In the genomic region with DNA sequence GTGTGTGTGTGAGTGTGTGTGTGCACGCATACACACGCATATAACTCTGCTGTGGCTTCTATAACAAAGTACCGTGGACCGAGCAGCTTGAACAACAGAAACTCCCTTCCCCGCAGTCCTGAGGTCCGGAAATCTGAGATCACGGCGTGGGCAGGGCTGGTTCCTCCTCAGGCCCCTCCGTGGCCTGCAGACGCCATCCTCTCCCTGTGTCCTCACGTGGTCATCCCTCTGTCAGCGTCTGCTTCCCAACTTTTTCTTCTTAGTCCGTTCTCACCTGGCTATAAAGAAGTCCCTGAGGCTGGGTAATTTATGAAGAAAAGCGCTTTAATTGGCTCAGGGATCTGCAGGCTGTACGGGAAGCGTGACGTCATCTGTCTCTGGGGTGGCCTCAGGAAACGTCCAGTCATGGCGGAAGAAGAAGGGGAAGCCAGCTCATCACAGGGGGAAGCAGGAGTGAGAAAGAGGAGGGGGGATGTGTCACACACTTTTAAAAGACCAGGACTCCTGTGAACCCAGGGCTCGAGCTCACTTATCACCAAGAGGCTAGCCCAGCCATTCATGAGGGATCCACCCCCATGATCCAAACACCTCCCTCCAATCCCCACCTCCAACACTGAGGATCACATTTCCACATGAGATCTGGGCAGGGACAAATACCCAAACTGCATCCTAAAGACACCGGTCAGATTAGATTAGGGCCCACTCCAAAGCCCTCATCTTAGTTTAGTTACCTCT, we compare ENCODE assay signal across 8 cellular contexts.
DNase-seq lines count a peak whose midpoint lies in the region; ATAC-seq and TF ChIP-seq lines count a peak whose summit lies in the region.

No MANE protein-coding gene starts in this region.

- no peaks in the 10 kb centered on the region for H3K27me3 Mint-ChIP-seq in Caco-2 (ENCODE audit: insufficient read depth, unreplicated experiment)

- H3K27ac ChIP-seq in left ventricle myocardium inferior (replicated peaks) = peak overlapping the region; percentile 83

- intact Hi-C loops in left ventricle myocardium inferior (cut with micrococcal nuclease) (no loop called here), Caco-2 (cut with micrococcal nuclease; ENCODE audit: unreplicated experiment) (no loop called here)

- H3K4me3 ChIP-seq in left ventricle myocardium inferior = peak overlapping the region; percentile 58
- H3K4me3 ChIP-seq in Caco-2 (ENCODE audit: low read depth, low read length) = no peak overlapping the region

- H3K36me3 ChIP-seq in left ventricle myocardium inferior (no peaks in the 10 kb centered on the region), Caco-2 (ENCODE audit: control insufficient read depth, insufficient read depth, low read length) (no peaks in the 10 kb centered on the region)

- H3K27me3 ChIP-seq in left ventricle myocardium inferior (ENCODE audit: low read depth) (peaks cover 57% of the 10 kb centered on the region), Caco-2 (replicated peaks; ENCODE audit: control insufficient read depth, insufficient read depth, low read length) (no peaks in the 10 kb centered on the region)

- H3K4me1 ChIP-seq in left ventricle myocardium inferior (peaks cover 18% of the 10 kb centered on the region), Caco-2 (peaks cover 5% of the 10 kb centered on the region; the same call in 1 of the 2 replicates)

- H3K9me3 Mint-ChIP-seq in Caco-2 (ENCODE audit: unreplicated experiment) = peaks cover 35% of the 10 kb centered on the region

- no peak overlapping the region for H3K4me3 Mint-ChIP-seq in Caco-2 (ENCODE audit: unreplicated experiment)

- DNase-seq in RPMI8226 = peak; percentile 85
- DNase-seq in activated naive CD4-positive, alpha-beta T cell treated with Interleukin-2 at 50 U/mL for 16 hours = peak; percentile 83
- DNase-seq in left ventricle myocardium inferior = peak; percentile 54
- DNase-seq in stimulated activated CD4-positive, alpha-beta T cell treated with anti-CD3 and anti-CD28 coated beads, Interleukin-12 subunit alpha, Interleukin-12 subunit beta, amount 100 ng/mL, for 4 hours = peak; percentile 61
- DNase-seq in Caco-2 = no peak
- DNase-seq in COLO668 (lab: John Stamatoyannopoulos, UW; ENCODE audit: unreplicated experiment) = no peak

- CTCF ChIA-PET in Caco-2 (lab: Charles Lee) = no interaction called here

- ATAC-seq in GM18498 (IDR thresholded peaks at IDR 0.05; ENCODE audit: unreplicated experiment) = peak; percentile 40
- peak; percentile 41 for ATAC-seq in HG02840 (IDR thresholded peaks at IDR 0.05; ENCODE audit: low FRiP score, unreplicated experiment)

- POLR2A ChIA-PET in Caco-2 (lab: Charles Lee) = no interaction called here

- H3K4me1 Mint-ChIP-seq in Caco-2 (ENCODE audit: low read depth, unreplicated experiment) = peaks cover 6% of the 10 kb centered on the region

- TF ChIP-seq CTCF in left ventricle myocardium inferior (IDR thresholded peaks at IDR 0.05; ENCODE audit: borderline replicate concordance) (no peak), Caco-2 (IDR thresholded peaks at IDR 0.05; ENCODE audit: insufficient read depth in 1 of 2, low read depth in 1 of 2, low read length in 1 of 2, severe bottlenecking in 1 of 2, unreplicated experiment in 1 of 2) (no peak)

- H3K27ac Mint-ChIP-seq in Caco-2 (ENCODE audit: unreplicated experiment) = no peak overlapping the region

- no peaks in the 10 kb centered on the region for H3K9me3 ChIP-seq in left ventricle myocardium inferior (replicated peaks)
- H3K9me3 ChIP-seq in Caco-2 = no peaks in the 10 kb centered on the region

- BruUV-seq in Caco-2 (replicated peaks; lab: Mats Ljungman, UMichigan) = no TSS peak

- H3K36me3 Mint-ChIP-seq in Caco-2 (ENCODE audit: insufficient read depth, unreplicated experiment) = no peaks in the 10 kb centered on the region

Comparison
In these comparisons a context has a peak if more than half of its experiments do, and no peak if none do; other contexts are left out.
1. DNase-seq: peak in RPMI8226 (single experiment), activated naive CD4-positive, alpha-beta T cell treated with Interleukin-2 at 50 U/mL for 16 hours (single experiment), left ventricle myocardium inferior (single experiment) and stimulated activated CD4-positive, alpha-beta T cell treated with anti-CD3 and anti-CD28 coated beads, Interleukin-12 subunit alpha, Interleukin-12 subunit beta, amount 100 ng/mL, for 4 hours (single experiment); none in Caco-2 (0 of 2) and COLO668 (single experiment).